Comparison of ENCODE assay signal across 8 cellular contexts in genomic region chr5:132491368-132492364, GRCh38. TPM values are rescaled to one million over a fixed set of nuclear protein-coding genes. Genes with fewer than 3 reads are reported as not detected.
DNase-seq lines count a peak whose midpoint lies in the region; ATAC-seq and TF ChIP-seq lines count a peak whose summit lies in the region.

No MANE protein-coding gene starts in this region.

- DNase-seq in SJSA1 (ENCODE audit: low read depth in 1 of 2, low spot score in 2 of 2) (peak in 1 of 2 experiments; percentile 50), AG20443 (ENCODE audit: low spot score) (no peak), activated gamma-delta T cell treated with Interleukin-2 at 50 U/mL for 16 hours (no peak), AG08396 (ENCODE audit: low spot score) (no peak)
- DNase-seq in naive thymus-derived CD8-positive, alpha-beta T cell, result peak in 3 of 10 donors; percentile 17 to 62 (median 19)

- peak overlapping the region; percentile 88 to 94 for H3K9ac ChIP-seq in duodenal mucosa (ENCODE audit: low read depth in 1 of 2, low read length in 2 of 2)

- peak overlapping the region; percentile 81 to 94 (median 88) for H3K4me3 Mint-ChIP-seq in naive thymus-derived CD8-positive, alpha-beta T cell

- H3K9me3 Mint-ChIP-seq in naive thymus-derived CD8-positive, alpha-beta T cell, result no peaks in the 10 kb centered on the region

- H3K4me1 ChIP-seq in SJSA1 (replicated peaks), result peaks cover 52% of the 10 kb centered on the region
- H3K4me1 ChIP-seq in duodenal mucosa (ENCODE audit: control insufficient read depth in 1 of 2, insufficient read depth in 2 of 2, low read length in 2 of 2), result peaks cover 55 to 63% of the 10 kb centered on the region in 2 donors

- peak overlapping the region; percentile 92 for H3K27ac ChIP-seq in SJSA1
- peak overlapping the region; percentile 96 for H3K27ac ChIP-seq in duodenal mucosa (ENCODE audit: low read depth, low read length)

- no peaks in the 10 kb centered on the region for H3K9me3 ChIP-seq in SJSA1 (replicated peaks)
- H3K9me3 ChIP-seq in duodenal mucosa (ENCODE audit: control insufficient read depth in 1 of 2, low read length in 2 of 2), result no peaks in the 10 kb centered on the region

- H3K27me3 ChIP-seq in SJSA1 (replicated peaks) (no peaks in the 10 kb centered on the region), duodenal mucosa (ENCODE audit: control insufficient read depth in 1 of 2, insufficient read depth in 2 of 2, low read length in 2 of 2) (no peaks in the 10 kb centered on the region)

- H3K36me3 ChIP-seq in SJSA1 (peaks cover 37% of the 10 kb centered on the region), duodenal mucosa (ENCODE audit: control insufficient read depth in 1 of 2, insufficient read depth in 2 of 2, low read length in 2 of 2) (peaks cover 25 to 29% of the 10 kb centered on the region in 2 donors)

- peaks cover 39 to 72% (median 67%) of the 10 kb centered on the region in 4 donors for H3K4me1 Mint-ChIP-seq in naive thymus-derived CD8-positive, alpha-beta T cell

- no peaks in the 10 kb centered on the region for H3K27me3 Mint-ChIP-seq in naive thymus-derived CD8-positive, alpha-beta T cell

- H3K4me3 ChIP-seq in GM12875 (ENCODE audit: low read depth, low read length) (peak overlapping the region; percentile 62), SJSA1 (peak overlapping the region; percentile 92), duodenal mucosa (ENCODE audit: low read depth in 1 of 2, low read length in 2 of 2) (peak overlapping the region; percentile 73 to 75)

- H3K36me3 Mint-ChIP-seq in naive thymus-derived CD8-positive, alpha-beta T cell, result peaks cover 0 to 34% (median 29%) of the 10 kb centered on the region in 3 donors

- TF ChIP-seq CTCF in GM12875 (IDR thresholded peaks at IDR 0.05; ENCODE audit: borderline replicate concordance, insufficient read depth, low read depth, low read length), result no peak

- ATAC-seq in HG02623 (IDR thresholded peaks at IDR 0.05; ENCODE audit: unreplicated experiment), result peak; percentile 15
- ATAC-seq in naive thymus-derived CD8-positive, alpha-beta T cell, result peak in 1 of 2 donors; percentile 1

- POLR2A ChIA-PET in naive thymus-derived CD8-positive, alpha-beta T cell (lab: Charles Lee), result interaction anchor here (0.6 to 16.0 kb wide), 20 partner anchors 8 to 560 kb away, joined by 3 to 648 read pairs (median 28); partner anchors contain the start of genes AFF4, HSPA4, SLC22A4 and SLC22A5

- peak overlapping the region; percentile 96 to 98 (median 98) for H3K27ac Mint-ChIP-seq in naive thymus-derived CD8-positive, alpha-beta T cell

RNA-seq across cellular contexts. Expression of gene IRF1, which starts 1.1 kb away (rescaled TPM):
- 16.0 and 18.4 TPM in 2 replicates for total RNA-seq in SJSA1 (2014; rRNA removed; shearing (Covaris generic))
- total RNA-seq in naive thymus-derived CD8-positive, alpha-beta T cell, result 100 to 1,000 TPM; 116 to 127 TPM
- polyA plus RNA-seq in naive thymus-derived CD8-positive, alpha-beta T cell, result 100 to 1,000 TPM; 108 to 218 (median 141) TPM

RNA-seq across cellular contexts. Expression of gene IL5, which starts 51.7 kb away (rescaled TPM):
- total RNA-seq in SJSA1 (2014; rRNA removed; shearing (Covaris generic)), result not detected in 2 replicates
- not detected for total RNA-seq in naive thymus-derived CD8-positive, alpha-beta T cell
- polyA plus RNA-seq in naive thymus-derived CD8-positive, alpha-beta T cell, result not detected
